9 cellular contexts compared by ENCODE assay signal in the genomic region with DNA sequence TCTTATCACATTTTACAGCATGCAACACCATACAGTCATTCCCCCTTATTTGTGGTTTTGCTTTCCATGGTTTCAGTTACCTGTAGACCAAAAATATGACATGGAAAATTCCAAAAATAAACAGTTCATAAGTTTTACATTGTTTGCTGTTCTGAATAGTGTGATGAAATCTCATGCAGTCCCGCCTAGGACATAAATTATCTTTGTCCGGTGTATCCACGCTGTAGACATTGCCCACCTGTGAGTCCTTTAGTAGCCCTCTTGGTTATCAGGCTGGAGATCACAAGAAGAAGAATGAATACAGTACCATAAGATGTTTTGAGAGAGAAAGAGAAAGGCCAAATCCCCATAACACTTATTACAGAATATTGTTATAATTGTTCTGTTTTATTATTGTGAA.
"Had no signal": no experiment of that assay in that cellular context is flagged by ENCODE, and none has a peak within 500 bp of the region (broad histone marks: within the 10 kb centered on the region; RNA-seq: fewer than 3 reads in every experiment).

No MANE protein-coding gene starts in this region.

- DNase-seq: GOT3, H7, H9, HCEC 1CT, HFFc6 had no signal

- H3K27ac ChIP-seq: GM23248 had no signal

- H3K9me3 Mint-ChIP-seq: GM23338, H9, HFFc6 had no signal

- H3K4me1 ChIP-seq: HAP-1 had no signal

- H3K4me1 Mint-ChIP-seq: GM23338, H9 had no signal

- H3K27ac Mint-ChIP-seq: GM23338, H9, HFFc6 had no signal

- H3K4me3 ChIP-seq: GM23248, GM23338, HAP-1 had no signal

- H3K9me3 ChIP-seq: HAP-1 had no signal

- H3K36me3 ChIP-seq: HAP-1 had no signal

- H3K4me3 Mint-ChIP-seq: GM23338, H9, HFFc6 had no signal

- ATAC-seq: GM23338, HCT116 had no signal
